Comparison of ENCODE assay signal across 1 cellular context in genomic region chr17:57548421-57549385, GRCh38.
TF ChIP-seq lines count a peak whose summit lies in the region.

No MANE protein-coding gene starts in this region.

TF ChIP-seq in HepG2, 621 proteins besides CTCF, POLR2A, EP300 and RAD21 (continued from another document):
- TF ChIP-seq ZNF691 (CRISPR knock-in tag; IDR thresholded peaks at IDR 0.05; ENCODE audit: borderline replicate concordance, low read depth) (no peak), SRF (IDR thresholded peaks at IDR 0.05; ENCODE audit: low read depth, low read length) (0 out of 2 replicates have a peak, but pooled peaks have one; percentile 9), ZNF205 (CRISPR knock-in tag; IDR thresholded peaks at IDR 0.05) (0 out of 2 replicates have a peak, but pooled peaks have one; percentile 34), ZNF430 (CRISPR knock-in tag; IDR thresholded peaks at IDR 0.05) (no peak), ELF3 (CRISPR knock-in tag; IDR thresholded peaks at IDR 0.05) (peak; percentile 32), HMG20A (CRISPR knock-in tag; IDR thresholded peaks at IDR 0.05; ENCODE audit: borderline replicate concordance) (peak; percentile 42; the same call in 1 of the 2 replicates), ZNF124 (CRISPR knock-in tag; IDR thresholded peaks at IDR 0.05) (0 out of 2 replicates have a peak, but pooled peaks have one; percentile 50), FOXP1 (IDR thresholded peaks at IDR 0.05) (no peak), FOXP1 (CRISPR knock-in tag; IDR thresholded peaks at IDR 0.05) (peak; percentile 81), SALL1 (CRISPR knock-in tag; IDR thresholded peaks at IDR 0.05) (peak; percentile 71), GZF1 (CRISPR knock-in tag; IDR thresholded peaks at IDR 0.05) (no peak), GATAD2A (CRISPR knock-in tag; IDR thresholded peaks at IDR 0.05) (peak; percentile 72; the same call in 1 of the 2 replicates), PITX1 (CRISPR knock-in tag; IDR thresholded peaks at IDR 0.05) (no peak), ZNF788 (CRISPR knock-in tag; IDR thresholded peaks at IDR 0.05; ENCODE audit: borderline replicate concordance) (0 out of 2 replicates have a peak, but pooled peaks have one; percentile 32)
